ENCODE assay signal across 8 cellular contexts in the genomic region with DNA sequence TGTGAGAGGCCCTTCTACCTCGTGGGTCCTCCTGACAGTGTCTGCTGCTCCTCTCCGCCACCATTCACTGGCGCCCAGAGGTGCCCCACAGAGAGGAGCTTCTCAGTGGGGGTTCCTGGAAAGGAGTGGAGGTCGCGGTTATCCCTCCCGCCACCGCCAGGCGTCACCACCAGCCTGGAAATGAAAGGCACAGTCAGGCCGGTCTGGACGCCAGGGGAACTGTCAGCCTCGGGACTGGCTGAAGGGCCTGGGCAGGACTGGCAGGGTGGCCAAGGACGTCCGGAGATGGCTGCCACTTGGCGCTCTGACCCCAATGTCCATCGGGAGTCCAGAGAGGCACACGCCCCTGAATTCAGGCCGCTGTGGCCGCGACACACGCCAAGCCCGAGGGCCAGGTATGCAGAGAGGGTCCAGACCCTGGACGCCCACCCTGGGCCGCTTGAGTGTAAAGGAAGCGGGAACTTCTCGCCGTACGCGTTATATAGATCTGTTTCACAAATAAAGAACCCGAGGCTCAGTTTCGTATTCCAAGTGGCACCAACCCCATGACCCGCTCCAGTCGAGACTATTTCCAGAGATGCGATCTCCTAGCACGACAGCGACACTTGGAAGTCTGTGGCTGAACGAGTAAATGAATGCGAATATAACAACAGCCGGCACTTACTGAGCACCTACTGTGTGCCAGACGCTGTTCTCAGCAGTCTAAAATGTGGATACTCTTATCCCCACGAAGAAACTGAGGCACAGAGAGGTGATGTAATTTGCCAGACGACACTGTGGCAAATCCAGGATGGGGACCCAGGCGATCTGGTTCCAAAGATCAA. TPM values are rescaled to one million over a fixed set of nuclear protein-coding genes. Genes with fewer than 3 reads are reported as not detected.
A peak's percentile ranks its signal among the peaks of the same experiment; 100 is the strongest.
DNase-seq lines count a peak whose midpoint lies in the region; ATAC-seq, FAIRE-seq and TF ChIP-seq lines count a peak whose summit lies in the region.

No MANE protein-coding gene starts in this region.

- H3K27me3 ChIP-seq in BE2C (peaks cover 43% of the 10 kb centered on the region), WERI-Rb-1 (ENCODE audit: insufficient read depth, low read depth, severe bottlenecking) (peaks cover 3% of the 10 kb centered on the region), breast epithelium (no peaks in the 10 kb centered on the region), small intestine (ENCODE audit: control insufficient read depth in 2 of 2, insufficient read depth in 2 of 2, low read length in 2 of 2) (peaks cover 0 to 2% of the 10 kb centered on the region in 2 donors)

- peak overlapping the region; percentile 80 for H3K4me3 ChIP-seq in BE2C (ENCODE audit: low read depth, low read length)
- H3K4me3 ChIP-seq in WERI-Rb-1 (ENCODE audit: low read depth, low read length), result no peak overlapping the region
- H3K4me3 ChIP-seq in breast epithelium, result peak overlapping the region; percentile 34 to 71 (median 51)
- peak overlapping the region in 1 of 2 donors; percentile 26 for H3K4me3 ChIP-seq in small intestine (ENCODE audit: low read depth in 1 of 2, low read length in 2 of 2)

- TF ChIP-seq POLR2A in breast epithelium (IDR thresholded peaks at IDR 0.05), result no peak

- ATAC-seq in GM21447 (IDR thresholded peaks at IDR 0.05; ENCODE audit: unreplicated experiment) (peak; percentile 47), GM18858 (IDR thresholded peaks at IDR 0.05; ENCODE audit: unreplicated experiment) (no peak)

- intact Hi-C loops in breast epithelium (cut with DNase I; ENCODE audit: low total_unique reads), result no loop called here

- TF ChIP-seq CTCF in BE2C (IDR thresholded peaks at IDR 0.05; ENCODE audit: low read depth, low read length) (peak; percentile 88), WERI-Rb-1 (IDR thresholded peaks at IDR 0.05; ENCODE audit: low read depth, low read length) (peak; percentile 95), breast epithelium (IDR thresholded peaks at IDR 0.05) (peak; percentile 97 to 99 (median 99))

- H3K4me1 ChIP-seq in BE2C (no peaks in the 10 kb centered on the region), breast epithelium (peaks cover 3% of the 10 kb centered on the region in 2 donors), small intestine (ENCODE audit: control insufficient read depth in 2 of 2, insufficient read depth in 1 of 2, low read depth in 1 of 2, low read length in 1 of 2) (no peaks in the 10 kb centered on the region)

- 6 to 13% (median 9%) methylated on average over 42 of the region's 42 CpGs for WGBS in small intestine, 3 donors

- H3K9me3 ChIP-seq in BE2C (no peaks in the 10 kb centered on the region), WERI-Rb-1 (ENCODE audit: severe bottlenecking) (no peaks in the 10 kb centered on the region), breast epithelium (no peaks in the 10 kb centered on the region), small intestine (ENCODE audit: control insufficient read depth, low read depth) (no peaks in the 10 kb centered on the region)

- no peaks in the 10 kb centered on the region for H3K36me3 ChIP-seq in BE2C
- no peaks in the 10 kb centered on the region for H3K36me3 ChIP-seq in WERI-Rb-1
- no peaks in the 10 kb centered on the region for H3K36me3 ChIP-seq in breast epithelium
- H3K36me3 ChIP-seq in small intestine (ENCODE audit: control insufficient read depth in 2 of 2, insufficient read depth in 2 of 2, low read length in 2 of 2), result no peaks in the 10 kb centered on the region

- H3K27ac ChIP-seq in WERI-Rb-1, result no peak overlapping the region
- H3K27ac ChIP-seq in breast epithelium, result peak overlapping the region; percentile 55 to 67
- H3K27ac ChIP-seq in small intestine (ENCODE audit: low read depth in 1 of 2, low read length in 1 of 2), result no peak overlapping the region

- DNase-seq in BE2C (peak; percentile 92), NCI-H2081 treated with DMSO at 0.1 percent for 48 hours (lab: John Stamatoyannopoulos, UW) (peak; percentile 46), WERI-Rb-1 (peak; percentile 92), breast epithelium (ENCODE audit: low spot score in 2 of 2) (peak; percentile 75 to 88), inferior parietal cortex (ENCODE audit: extremely low spot score) (peak; percentile 79), small intestine (peak; percentile 79)

- no peak for FAIRE-seq in small intestine (lab: Jason Lieb, UNC)

RNA-seq across cellular contexts. Expression of gene NXPH3, which starts 7.6 kb away (rescaled TPM):
- not detected for polyA plus RNA-seq in BE2C (2012; ENCODE audit: insufficient read depth, insufficient read length, low read depth)
- 1 to 10 TPM; 3.5 to 7.5 (median 4.5) TPM for total RNA-seq in breast epithelium
- 1 to 10 TPM in 1 of 3 donors, not detected in 2; 2.3 TPM for polyA plus RNA-seq in small intestine

Comparison
In these comparisons a context has a peak if more than half of its experiments do, and no peak if none do; other contexts are left out.
1. H3K27ac ChIP-seq: peak in breast epithelium (2 of 2); none in WERI-Rb-1 (single experiment) and small intestine (0 of 2).
2. Peak in every context shown above with its lines, with median percentiles within 50 percentile points of each other: DNase-seq and CTCF ChIP-seq.